30 cellular contexts compared by ENCODE assay signal in genomic region chr1:228231192-228231591, GRCh38.
"Had no signal": no experiment of that assay in that cellular context is flagged by ENCODE, and none has a peak within 500 bp of the region (broad histone marks: within the 10 kb centered on the region; RNA-seq: fewer than 3 reads in every experiment).

No MANE protein-coding gene starts in this region.

- H3K4me1 Mint-ChIP-seq: nephron progenitor cell; stimulated activated memory B cell treated with anti-CD40 and anti-IgM and Interleukin-4, amounts not matched to agents 10 μg/mL and 1 μg/mL and 100 μg/mL, for 72 hours; stimulated activated naive CD8-positive, alpha-beta T cell treated with anti-CD3 and anti-CD28 coated beads, Interleukin-15, amount 100 ng/mL, for 72 hours had no signal

- DNase-seq: naive thymus-derived CD8-positive, alpha-beta T cell; nephron progenitor cell; nucleus accumbens; pancreas; right cardiac atrium; spleen; stimulated activated CD4-positive, alpha-beta T cell treated with anti-CD3 and anti-CD28 coated beads, Interleukin-12 subunit alpha, Interleukin-12 subunit beta, amount 100 ng/mL, for 4 hours; stimulated activated CD4-positive, alpha-beta T cell treated with anti-CD3 and anti-CD28 coated beads, Interleukin-1b, Interleukin-23, amount 100 ng/mL, for 48 hours; stimulated activated CD4-positive, alpha-beta T cell treated with anti-CD3 and anti-CD28 coated beads, Interleukin-4, amount 100 ng/mL, for 1 hour; stimulated activated CD4-positive, alpha-beta T cell treated with anti-CD3 and anti-CD28 coated beads, Interleukin-4, amount 100 ng/mL, for 4 hours; stimulated activated CD8-positive, alpha-beta memory T cell treated with anti-CD3 and anti-CD28 coated beads, Interleukin-4, amount 100 ng/mL, for 48 hours; stimulated activated naive CD4-positive, alpha-beta T cell; stimulated activated naive CD8-positive, alpha-beta T cell treated with anti-CD3 and anti-CD28 coated beads, Interleukin-15, amount 100 ng/mL, for 72 hours; stimulated activated naive CD8-positive, alpha-beta T cell treated with anti-CD3 and anti-CD28 coated beads, Interleukin-15, Interleukin-2, amounts not matched to agents 100 U/mL and 50 U/mL, for 24 hours; substantia nigra; testis; tibial artery; transverse colon; upper lobe of right lung; uterus had no signal

- H3K9me3 Mint-ChIP-seq: natural killer cell treated with Interleukin-12 subunit alpha and Interleukin-12 subunit beta and Interleukin-15 and Interleukin-18, amount 100 ng/mL, for 72 hours; type B pancreatic cell had no signal

- ATAC-seq: naive thymus-derived CD8-positive, alpha-beta T cell; natural killer cell treated with Interleukin-12 subunit alpha and Interleukin-12 subunit beta and Interleukin-15 and Interleukin-18, amount 100 ng/mL, for 72 hours; pancreas; right cardiac atrium; sciatic nerve; stimulated activated memory B cell treated with anti-CD40 and anti-IgM and Interleukin-4, amounts not matched to agents 10 μg/mL and 1 μg/mL and 100 μg/mL, for 72 hours; stimulated activated naive CD8-positive, alpha-beta T cell treated with anti-CD3 and anti-CD28 coated beads, Interleukin-15, amount 100 ng/mL, for 72 hours; stimulated activated naive CD8-positive, alpha-beta T cell treated with anti-CD3 and anti-CD28 coated beads, Interleukin-15, Interleukin-2, amounts not matched to agents 100 U/mL and 50 U/mL, for 24 hours; upper lobe of right lung had no signal

- H3K27ac Mint-ChIP-seq: natural killer cell treated with Interleukin-12 subunit alpha and Interleukin-12 subunit beta and Interleukin-15 and Interleukin-18, amount 100 ng/mL, for 72 hours; nephron progenitor cell; stimulated activated memory B cell treated with anti-CD40 and anti-IgM and Interleukin-4, amounts not matched to agents 10 μg/mL and 1 μg/mL and 100 μg/mL, for 72 hours; stimulated activated naive CD8-positive, alpha-beta T cell treated with anti-CD3 and anti-CD28 coated beads, Interleukin-15, amount 100 ng/mL, for 72 hours; type B pancreatic cell had no signal

- H3K4me3 Mint-ChIP-seq: naive thymus-derived CD8-positive, alpha-beta T cell; natural killer cell treated with Interleukin-12 subunit alpha and Interleukin-12 subunit beta and Interleukin-15 and Interleukin-18, amount 100 ng/mL, for 72 hours; nephron progenitor cell; neural crest cell; stimulated activated memory B cell treated with anti-CD40 and anti-IgM and Interleukin-4, amounts not matched to agents 10 μg/mL and 1 μg/mL and 100 μg/mL, for 72 hours; stimulated activated naive CD8-positive, alpha-beta T cell treated with anti-CD3 and anti-CD28 coated beads, Interleukin-15, amount 100 ng/mL, for 72 hours; type B pancreatic cell had no signal

- H3K27me3 Mint-ChIP-seq: naive thymus-derived CD8-positive, alpha-beta T cell; stimulated activated memory B cell treated with anti-CD40 and anti-IgM and Interleukin-4, amounts not matched to agents 10 μg/mL and 1 μg/mL and 100 μg/mL, for 72 hours; stimulated activated naive CD8-positive, alpha-beta T cell treated with anti-CD3 and anti-CD28 coated beads, Interleukin-15, amount 100 ng/mL, for 72 hours; type B pancreatic cell had no signal

- H3K27me3 ChIP-seq: neutrophil, pancreas, spleen, suprapubic skin, testis, tibial artery, transverse colon, upper lobe of right lung, uterus had no signal

- FAIRE-seq: pancreas had no signal

- H3K9me3 ChIP-seq: neutrophil, pancreas, prostate gland, suprapubic skin, testis, transverse colon, upper lobe of right lung had no signal

- H3K36me3 ChIP-seq: neutrophil, pancreas, prostate gland, transverse colon, upper lobe of right lung, uterus had no signal

- H3K4me2 ChIP-seq: smooth muscle cell had no signal

- H3K4me3 ChIP-seq: pancreas, prostate gland, skin epidermis, smooth muscle cell, spleen, suprapubic skin, testis, tibial artery, transverse colon, upper lobe of right lung, uterus had no signal

- H3K4me1 ChIP-seq: pancreas, prostate gland, spleen, suprapubic skin, testis, tibial artery, upper lobe of right lung, uterus had no signal

- H3K27ac ChIP-seq: neutrophil, pancreas, prostate gland, skin epidermis, spleen, suprapubic skin, testis, tibial artery, transverse colon, upper lobe of right lung, uterus had no signal
